In the genomic region with DNA sequence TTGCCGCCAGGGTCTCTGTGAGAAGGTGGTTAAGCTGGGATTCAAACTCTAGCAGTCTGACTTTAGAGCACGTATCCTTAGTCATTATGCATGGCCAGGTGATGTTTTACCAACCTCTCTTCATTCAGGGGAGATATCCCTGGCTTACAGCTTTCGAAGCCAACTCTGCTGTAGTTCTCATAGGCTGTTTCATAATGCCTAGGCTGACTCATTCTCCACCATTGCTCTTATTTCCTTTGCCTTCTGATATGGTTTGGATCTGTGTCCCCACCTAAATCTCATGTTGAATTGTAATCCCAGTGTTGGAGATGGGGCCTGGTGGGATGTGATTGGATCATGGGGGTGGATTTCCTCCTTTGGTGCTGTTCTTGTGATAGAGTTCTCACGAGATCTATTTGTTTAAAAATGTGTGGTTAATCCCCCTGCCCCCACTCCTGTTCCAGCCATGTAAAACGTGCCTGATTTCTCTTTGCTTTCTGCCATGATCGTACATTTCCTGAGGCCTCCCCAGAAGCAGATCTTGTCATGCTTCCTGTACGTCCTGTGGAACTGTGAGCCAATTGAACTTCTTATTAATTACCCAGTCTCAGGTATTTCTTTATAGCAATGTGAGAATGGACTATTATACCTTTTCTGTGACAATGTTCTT, we compare ENCODE assay signal across 1 cellular context.
TF ChIP-seq lines count a peak whose summit lies in the region.

No MANE protein-coding gene starts in this region.

TF ChIP-seq in GM12878, 131 proteins besides CTCF, POLR2A, EP300 and RAD21:
- TF ChIP-seq CEBPB (IDR thresholded peaks at IDR 0.05; ENCODE audit: borderline replicate concordance in 1 of 2, low read depth in 2 of 2, low read length in 2 of 2) (0 out of 4 replicates have a peak, but pooled peaks of 1 of the 2 experiments have one; percentile 2), TCF7 (IDR thresholded peaks at IDR 0.05; ENCODE audit: borderline replicate concordance) (no peak), USF1 (IDR thresholded peaks at IDR 0.05; ENCODE audit: borderline replicate concordance, extremely low read length, insufficient read depth, low read depth, low read length) (no peak), MYB (IDR thresholded peaks at IDR 0.05; ENCODE audit: borderline replicate concordance, low read depth, low read length) (no peak), NKRF (conservative IDR thresholded peaks at IDR 0.05) (no peak)
